1 cellular context compared by ENCODE assay signal in genomic region chr3:170809021-170809974, GRCh38.
TF ChIP-seq lines count a peak whose summit lies in the region.

No MANE protein-coding gene starts in this region.

TF ChIP-seq in K562, 482 proteins besides CTCF, POLR2A, EP300 and RAD21 (continued from another document and continues in another):
- TF ChIP-seq ZBTB26 (CRISPR knock-in tag; IDR thresholded peaks at IDR 0.05): no peak
- no peak for TF ChIP-seq TCF7 (IDR thresholded peaks at IDR 0.05; ENCODE audit: borderline replicate concordance)
- TF ChIP-seq RFX7 (CRISPR knock-in tag; IDR thresholded peaks at IDR 0.05): no peak
- TF ChIP-seq ZBTB40 (IDR thresholded peaks at IDR 0.05): no peak
- TF ChIP-seq ZBTB40 (CRISPR knock-in tag; IDR thresholded peaks at IDR 0.05): no peak
- TF ChIP-seq FUS (optimal IDR thresholded peaks at IDR 0.05; ENCODE audit: low read depth, low read length): no peak
- no peak for TF ChIP-seq ZKSCAN1 (IDR thresholded peaks at IDR 0.05; ENCODE audit: low read depth, low read length)
- TF ChIP-seq ZBTB49 (CRISPR knock-in tag; IDR thresholded peaks at IDR 0.05; ENCODE audit: borderline replicate concordance): no peak
- no peak for TF ChIP-seq BMI1 (IDR thresholded peaks at IDR 0.05; ENCODE audit: low read length)
- no peak for TF ChIP-seq PHF21A (IDR thresholded peaks at IDR 0.05; ENCODE audit: borderline replicate concordance, low read depth)
- TF ChIP-seq, protein P1, sequence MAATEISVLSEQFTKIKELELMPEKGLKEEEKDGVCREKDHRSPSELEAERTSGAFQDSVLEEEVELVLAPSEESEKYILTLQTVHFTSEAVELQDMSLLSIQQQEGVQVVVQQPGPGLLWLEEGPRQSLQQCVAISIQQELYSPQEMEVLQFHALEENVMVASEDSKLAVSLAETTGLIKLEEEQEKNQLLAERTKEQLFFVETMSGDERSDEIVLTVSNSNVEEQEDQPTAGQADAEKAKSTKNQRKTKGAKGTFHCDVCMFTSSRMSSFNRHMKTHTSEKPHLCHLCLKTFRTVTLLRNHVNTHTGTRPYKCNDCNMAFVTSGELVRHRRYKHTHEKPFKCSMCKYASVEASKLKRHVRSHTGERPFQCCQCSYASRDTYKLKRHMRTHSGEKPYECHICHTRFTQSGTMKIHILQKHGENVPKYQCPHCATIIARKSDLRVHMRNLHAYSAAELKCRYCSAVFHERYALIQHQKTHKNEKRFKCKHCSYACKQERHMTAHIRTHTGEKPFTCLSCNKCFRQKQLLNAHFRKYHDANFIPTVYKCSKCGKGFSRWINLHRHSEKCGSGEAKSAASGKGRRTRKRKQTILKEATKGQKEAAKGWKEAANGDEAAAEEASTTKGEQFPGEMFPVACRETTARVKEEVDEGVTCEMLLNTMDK (IDR thresholded peaks at IDR 0.05; ENCODE audit: borderline replicate concordance, insufficient read depth, low read depth, low read length, poor library complexity, severe bottlenecking): no peak
- TF ChIP-seq, protein P2, sequence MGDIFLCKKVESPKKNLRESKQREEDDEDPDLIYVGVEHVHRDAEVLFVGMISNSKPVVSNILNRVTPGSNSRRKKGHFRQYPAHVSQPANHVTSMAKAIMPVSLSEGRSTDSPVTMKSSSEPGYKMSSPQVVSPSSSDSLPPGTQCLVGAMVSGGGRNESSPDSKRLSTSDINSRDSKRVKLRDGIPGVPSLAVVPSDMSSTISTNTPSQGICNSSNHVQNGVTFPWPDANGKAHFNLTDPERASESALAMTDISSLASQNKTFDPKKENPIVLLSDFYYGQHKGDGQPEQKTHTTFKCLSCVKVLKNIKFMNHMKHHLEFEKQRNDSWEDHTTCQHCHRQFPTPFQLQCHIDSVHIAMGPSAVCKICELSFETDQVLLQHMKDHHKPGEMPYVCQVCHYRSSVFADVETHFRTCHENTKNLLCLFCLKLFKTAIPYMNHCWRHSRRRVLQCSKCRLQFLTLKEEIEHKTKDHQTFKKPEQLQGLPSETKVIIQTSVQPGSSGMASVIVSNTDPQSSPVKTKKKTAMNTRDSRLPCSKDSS (IDR thresholded peaks at IDR 0.05; ENCODE audit: low read depth, partially characterized antibody): no peak
- no peak for TF ChIP-seq ZNF79 (CRISPR knock-in tag; IDR thresholded peaks at IDR 0.05; ENCODE audit: low read depth)
- TF ChIP-seq, protein P3, sequence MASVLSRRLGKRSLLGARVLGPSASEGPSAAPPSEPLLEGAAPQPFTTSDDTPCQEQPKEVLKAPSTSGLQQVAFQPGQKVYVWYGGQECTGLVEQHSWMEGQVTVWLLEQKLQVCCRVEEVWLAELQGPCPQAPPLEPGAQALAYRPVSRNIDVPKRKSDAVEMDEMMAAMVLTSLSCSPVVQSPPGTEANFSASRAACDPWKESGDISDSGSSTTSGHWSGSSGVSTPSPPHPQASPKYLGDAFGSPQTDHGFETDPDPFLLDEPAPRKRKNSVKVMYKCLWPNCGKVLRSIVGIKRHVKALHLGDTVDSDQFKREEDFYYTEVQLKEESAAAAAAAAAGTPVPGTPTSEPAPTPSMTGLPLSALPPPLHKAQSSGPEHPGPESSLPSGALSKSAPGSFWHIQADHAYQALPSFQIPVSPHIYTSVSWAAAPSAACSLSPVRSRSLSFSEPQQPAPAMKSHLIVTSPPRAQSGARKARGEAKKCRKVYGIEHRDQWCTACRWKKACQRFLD (CRISPR knock-in tag; IDR thresholded peaks at IDR 0.05): 0 out of 2 replicates have a peak, but pooled peaks have one; percentile 18
- no peak for TF ChIP-seq HCFC1 (IDR thresholded peaks at IDR 0.05; ENCODE audit: low read depth, low read length)
- TF ChIP-seq TOE1 (IDR thresholded peaks at IDR 0.05; ENCODE audit: borderline replicate concordance): peak; percentile 52; the same call in 1 of the 2 replicates
- TF ChIP-seq TOE1 (CRISPR knock-in tag; IDR thresholded peaks at IDR 0.05; ENCODE audit: borderline replicate concordance, low read depth): no peak
- TF ChIP-seq ZBTB5 (IDR thresholded peaks at IDR 0.05): no peak
- TF ChIP-seq GATAD2A (IDR thresholded peaks at IDR 0.05): peak; percentile 56; the same call in 1 of the 2 replicates
- TF ChIP-seq, protein P4, sequence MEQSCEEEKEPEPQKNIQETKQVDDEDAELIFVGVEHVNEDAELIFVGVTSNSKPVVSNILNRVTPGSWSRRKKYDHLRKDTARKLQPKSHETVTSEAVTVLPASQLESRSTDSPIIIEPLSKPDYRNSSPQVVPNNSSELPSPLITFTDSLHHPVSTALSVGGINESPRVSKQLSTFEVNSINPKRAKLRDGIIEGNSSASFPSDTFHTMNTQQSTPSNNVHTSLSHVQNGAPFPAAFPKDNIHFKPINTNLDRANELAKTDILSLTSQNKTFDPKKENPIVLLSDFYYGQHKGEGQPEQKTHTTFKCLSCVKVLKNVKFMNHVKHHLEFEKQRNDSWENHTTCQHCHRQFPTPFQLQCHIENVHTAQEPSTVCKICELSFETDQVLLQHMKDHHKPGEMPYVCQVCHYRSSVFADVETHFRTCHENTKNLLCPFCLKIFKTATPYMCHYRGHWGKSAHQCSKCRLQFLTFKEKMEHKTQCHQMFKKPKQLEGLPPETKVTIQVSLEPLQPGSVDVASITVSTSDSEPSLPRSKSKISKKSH (CRISPR knock-in tag; IDR thresholded peaks at IDR 0.05): no peak
- TF ChIP-seq, protein P5, sequence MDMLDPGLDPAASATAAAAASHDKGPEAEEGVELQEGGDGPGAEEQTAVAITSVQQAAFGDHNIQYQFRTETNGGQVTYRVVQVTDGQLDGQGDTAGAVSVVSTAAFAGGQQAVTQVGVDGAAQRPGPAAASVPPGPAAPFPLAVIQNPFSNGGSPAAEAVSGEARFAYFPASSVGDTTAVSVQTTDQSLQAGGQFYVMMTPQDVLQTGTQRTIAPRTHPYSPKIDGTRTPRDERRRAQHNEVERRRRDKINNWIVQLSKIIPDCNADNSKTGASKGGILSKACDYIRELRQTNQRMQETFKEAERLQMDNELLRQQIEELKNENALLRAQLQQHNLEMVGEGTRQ (CRISPR knock-in tag; IDR thresholded peaks at IDR 0.05): no peak
- TF ChIP-seq EGR1 (conservative IDR thresholded peaks at IDR 0.05): peak; percentile 60
- no peak for TF ChIP-seq ZNF253 (CRISPR knock-in tag; conservative IDR thresholded peaks at IDR 0.05)
